Comparison of ENCODE assay signal across 4 cellular contexts in genomic region chr2:87704572-87705323, GRCh38. TPM values are rescaled to one million over a fixed set of nuclear protein-coding genes. Genes with fewer than 3 reads are reported as not detected.
"Had no signal": no experiment of that assay in that cellular context is flagged by ENCODE, and none has a peak within 500 bp of the region (broad histone marks: within the 10 kb centered on the region; RNA-seq: fewer than 3 reads in every experiment).

No MANE protein-coding gene starts in this region.

RNA-seq across cellular contexts. Expression of gene PLGLB2, which starts 43.1 kb away (rescaled TPM):
- total RNA-seq: foreskin keratinocyte, kidney, prostate gland, SK-MEL-5 had no signal
